ENCODE assay signal across 10 cellular contexts in genomic region chr6:89952696-89953095, GRCh38. TPM values are rescaled to one million over a fixed set of nuclear protein-coding genes. Genes with fewer than 3 reads are reported as not detected.
DNase-seq lines count a peak whose midpoint lies in the region; ATAC-seq and TF ChIP-seq lines count a peak whose summit lies in the region.
"Had no signal": no experiment of that assay in that cellular context is flagged by ENCODE, and none has a peak within 500 bp of the region (broad histone marks: within the 10 kb centered on the region; RNA-seq: fewer than 3 reads in every experiment).

No MANE protein-coding gene starts in this region.

- H3K27ac ChIP-seq in psoas muscle: no peak overlapping the region

- no peaks in the 10 kb centered on the region for H3K9me3 ChIP-seq in psoas muscle

- no peak for TF ChIP-seq CTCF in psoas muscle (IDR thresholded peaks at IDR 0.05)

- 66 to 68% (median 66%) methylated on average over 4 of the region's 4 CpGs for WGBS in psoas muscle, 3 donors

- no peaks in the 10 kb centered on the region for H3K27me3 ChIP-seq in psoas muscle (ENCODE audit: insufficient read depth in 3 of 3, low read length in 2 of 3)

- DNase-seq in H4 (ENCODE audit: low spot score) (peak; percentile 92), T-helper 1 cell (peak in 4 of 5 donors; percentile 39 to 86 (median 45)), astrocyte of the hippocampus (ENCODE audit: low read depth, low spot score) (peak; percentile 85), DMS79 (lab: John Stamatoyannopoulos, UW) (no peak), inferior parietal cortex (ENCODE audit: extremely low spot score) (no peak), psoas muscle (no peak), HUDEP-2 (lab: John Stamatoyannopoulos, UW; ENCODE audit: unreplicated experiment in 76 of 76) (no peak)
- DNase-seq in stimulated activated CD8-positive, alpha-beta memory T cell treated with anti-CD3 and anti-CD28 coated beads, Interleukin-12 subunit alpha, Interleukin-12 subunit beta, amount 100 ng/mL, for 4 hours (ENCODE audit: low read depth): peak; percentile 25

- peaks cover 0 to 29% of the 10 kb centered on the region in 2 donors for H3K36me3 ChIP-seq in psoas muscle (ENCODE audit: insufficient read depth in 1 of 2, low read depth in 1 of 2)

- H3K4me3 ChIP-seq in psoas muscle: no peak overlapping the region

- intact Hi-C loops in psoas muscle (cut with DNase I): no loop called here

- no peak for ATAC-seq in psoas muscle
- ATAC-seq: HCT116 had no signal

- H3K4me1 ChIP-seq in psoas muscle: peaks cover 11% of the 10 kb centered on the region

RNA-seq across cellular contexts. Expression of gene GJA10, which starts 58.4 kb away (rescaled TPM):
- not detected in 2 replicates for total RNA-seq in H4 (2014; rRNA removed; shearing (Covaris generic))
- not detected for total RNA-seq in psoas muscle
- not detected for polyA plus RNA-seq in psoas muscle
- total RNA-seq: chondrocyte had no signal

Comparison
In these comparisons a context has a peak if more than half of its experiments do, and no peak if none do; other contexts are left out.
1. DNase-seq: peak in H4 (single experiment), T-helper 1 cell (4 of 5), astrocyte of the hippocampus (single experiment) and stimulated activated CD8-positive, alpha-beta memory T cell treated with anti-CD3 and anti-CD28 coated beads, Interleukin-12 subunit alpha, Interleukin-12 subunit beta, amount 100 ng/mL, for 4 hours (single experiment); none in DMS79 (single experiment), inferior parietal cortex (single experiment), psoas muscle (0 of 2) and HUDEP-2 (0 of 76).